In the genomic region with DNA sequence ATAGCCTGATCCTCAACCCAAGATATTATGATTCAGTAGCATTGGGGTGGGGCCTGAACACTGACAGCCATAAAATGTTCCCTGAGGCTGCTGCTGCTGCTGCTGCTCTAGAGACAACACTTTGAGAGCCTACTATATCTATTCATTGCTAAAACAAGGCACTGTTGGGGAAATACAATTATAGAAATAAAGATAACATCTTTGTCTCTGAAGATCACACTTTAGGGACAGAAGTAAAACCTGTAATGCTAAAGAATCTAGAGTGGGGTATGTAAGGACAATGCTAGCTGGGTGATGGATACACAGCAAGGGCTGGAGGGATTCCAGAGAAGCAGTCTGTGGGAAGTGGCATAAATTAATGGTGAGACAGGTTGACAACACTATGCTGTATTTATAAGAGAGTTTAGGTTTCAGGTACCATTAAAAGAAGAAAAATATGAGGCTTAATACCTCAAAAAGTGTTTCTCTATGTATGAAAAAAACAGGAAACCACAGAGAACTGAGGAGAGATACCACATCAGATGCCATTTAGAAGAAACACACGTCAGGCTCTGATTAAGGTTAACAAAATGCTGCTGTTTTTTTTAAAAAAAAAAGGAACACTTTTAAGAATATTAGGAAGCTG, we compare ENCODE assay signal across 9 cellular contexts.
DNase-seq lines count a peak whose midpoint lies in the region; ATAC-seq lines count a peak whose summit lies in the region.
"Had no signal": no experiment of that assay in that cellular context is flagged by ENCODE, and none has a peak within 500 bp of the region (broad histone marks: within the 10 kb centered on the region; RNA-seq: fewer than 3 reads in every experiment).

No MANE protein-coding gene starts in this region.

- H3K4me3 Mint-ChIP-seq in activated T-helper 17 cell treated with anti-CD3 and anti-CD28 coated beads, Interleukin-2, amount 50 U/mL, for 72 hours = peak overlapping the region; percentile 68
- H3K4me3 Mint-ChIP-seq in naive thymus-derived CD4-positive, alpha-beta T cell = peak overlapping the region; percentile 64 to 85 (median 80)

- H3K36me3 ChIP-seq in naive thymus-derived CD4-positive, alpha-beta T cell (ENCODE audit: control insufficient read depth in 2 of 3, insufficient read depth in 3 of 3, low read length in 3 of 3) = no peaks in the 10 kb centered on the region

- peak overlapping the region; percentile 71 for H3K27ac ChIP-seq in naive thymus-derived CD4-positive, alpha-beta T cell (ENCODE audit: low read depth, low read length)

- ATAC-seq in HG03521 (IDR thresholded peaks at IDR 0.05; ENCODE audit: unreplicated experiment) = peak; percentile 59
- ATAC-seq in activated T-helper 17 cell treated with anti-CD3 and anti-CD28 coated beads, Interleukin-2, amount 50 U/mL, for 72 hours (replicated peaks) = peak; percentile 85
- peak; percentile 89 for ATAC-seq in naive thymus-derived CD4-positive, alpha-beta T cell
- ATAC-seq in HG03342 (IDR thresholded peaks at IDR 0.05; ENCODE audit: unreplicated experiment) = no peak
- ATAC-seq: Panc1 had no signal

- CTCF ChIA-PET in naive thymus-derived CD4-positive, alpha-beta T cell (lab: Charles Lee) = interaction anchor here (0.7 kb wide), 1 partner anchor 36 kb away, joined by 4 read pairs; no protein-coding TSS in a partner anchor

- H3K27me3 Mint-ChIP-seq in activated T-helper 17 cell treated with anti-CD3 and anti-CD28 coated beads, Interleukin-2, amount 50 U/mL, for 72 hours = no peaks in the 10 kb centered on the region
- H3K27me3 Mint-ChIP-seq in naive thymus-derived CD4-positive, alpha-beta T cell = no peaks in the 10 kb centered on the region

- H3K36me3 Mint-ChIP-seq in activated T-helper 17 cell treated with anti-CD3 and anti-CD28 coated beads, Interleukin-2, amount 50 U/mL, for 72 hours (ENCODE audit: low read depth) = peaks cover 77% of the 10 kb centered on the region
- peaks cover 0 to 40% (median 6%) of the 10 kb centered on the region in 5 donors for H3K36me3 Mint-ChIP-seq in naive thymus-derived CD4-positive, alpha-beta T cell

- peaks cover 3% of the 10 kb centered on the region for H3K9me3 Mint-ChIP-seq in activated T-helper 17 cell treated with anti-CD3 and anti-CD28 coated beads, Interleukin-2, amount 50 U/mL, for 72 hours
- H3K9me3 Mint-ChIP-seq in naive thymus-derived CD4-positive, alpha-beta T cell = peaks cover 0 to 6% (median 2%) of the 10 kb centered on the region in 11 donors

- H3K9me3 ChIP-seq in naive thymus-derived CD4-positive, alpha-beta T cell (ENCODE audit: control insufficient read depth in 2 of 3, low read length in 3 of 3) = no peaks in the 10 kb centered on the region

- DNase-seq in DMS153 (lab: John Stamatoyannopoulos, UW) (peak; percentile 0), DMS153 treated with DMSO at 0.1 percent for 48 hours (lab: John Stamatoyannopoulos, UW; ENCODE audit: unreplicated experiment) (no peak), D341Med (ENCODE audit: low spot score) (no peak), NCI-H82 treated with DMSO at 0.1 percent for 48 hours (lab: John Stamatoyannopoulos, UW; ENCODE audit: unreplicated experiment) (no peak)
- peak in 7 of 9 donors; percentile 70 to 90 (median 86) for DNase-seq in naive thymus-derived CD4-positive, alpha-beta T cell

- POLR2A ChIA-PET in naive thymus-derived CD4-positive, alpha-beta T cell (lab: Charles Lee) = interaction anchor here (0.6 to 1.4 kb wide), 5 partner anchors 8 to 116 kb away, joined by 3 to 4 read pairs (median 3); a partner anchor contains a TSS

- peak overlapping the region; percentile 20 for H3K4me3 ChIP-seq in naive thymus-derived CD4-positive, alpha-beta T cell (ENCODE audit: low read length)

- intact Hi-C loops in naive thymus-derived CD4-positive, alpha-beta T cell (cut with micrococcal nuclease) = loop anchor here (1.0 to 5.0 kb wide), 18 partner anchors 8 to 478 kb away; a partner anchor contains a TSS

- peak overlapping the region; percentile 95 for H3K27ac Mint-ChIP-seq in activated T-helper 17 cell treated with anti-CD3 and anti-CD28 coated beads, Interleukin-2, amount 50 U/mL, for 72 hours
- peak overlapping the region; percentile 91 to 99 (median 98) for H3K27ac Mint-ChIP-seq in naive thymus-derived CD4-positive, alpha-beta T cell

- H3K27me3 ChIP-seq in naive thymus-derived CD4-positive, alpha-beta T cell (ENCODE audit: control insufficient read depth in 2 of 2, insufficient read depth in 2 of 2, low read length in 2 of 2) = no peaks in the 10 kb centered on the region

- peaks cover 40% of the 10 kb centered on the region for H3K4me1 Mint-ChIP-seq in activated T-helper 17 cell treated with anti-CD3 and anti-CD28 coated beads, Interleukin-2, amount 50 U/mL, for 72 hours
- H3K4me1 Mint-ChIP-seq in naive thymus-derived CD4-positive, alpha-beta T cell = peaks cover 31 to 96% (median 83%) of the 10 kb centered on the region in 7 donors

- H3K4me1 ChIP-seq in naive thymus-derived CD4-positive, alpha-beta T cell (ENCODE audit: control insufficient read depth in 2 of 2, insufficient read depth in 2 of 2, low read length in 2 of 2) = peaks cover 74 to 87% of the 10 kb centered on the region in 2 donors

Comparison
In these comparisons a context has a peak if more than half of its experiments do, and no peak if none do; other contexts are left out.
1. DNase-seq: peak in DMS153 (single experiment) and naive thymus-derived CD4-positive, alpha-beta T cell (7 of 9); none in DMS153 treated with DMSO at 0.1 percent for 48 hours (single experiment), D341Med (single experiment) and NCI-H82 treated with DMSO at 0.1 percent for 48 hours (single experiment).